8 cellular contexts compared by ENCODE assay signal in genomic region chr9:33813712-33814641, GRCh38. TPM values are rescaled to one million over a fixed set of nuclear protein-coding genes. Genes with fewer than 3 reads are reported as not detected.
DNase-seq lines count a peak whose midpoint lies in the region; ATAC-seq and TF ChIP-seq lines count a peak whose summit lies in the region.

No MANE protein-coding gene starts in this region.

- peak overlapping the region; percentile 46 for H3K4me3 Mint-ChIP-seq in HFFc6

- H3K36me3 Mint-ChIP-seq in HFFc6 (ENCODE audit: low read depth) = peaks cover 6% of the 10 kb centered on the region; the same call in 1 of the 2 replicates

- peak overlapping the region; percentile 18 to 49 for H3K27ac ChIP-seq in coronary artery

- no peaks in the 10 kb centered on the region for H3K9me3 Mint-ChIP-seq in HFFc6

- DNase-seq in D341Med (ENCODE audit: low spot score) = peak; percentile 43
- peak; percentile 92 for DNase-seq in HFFc6
- DNase-seq in RPMI7951 (ENCODE audit: low read depth) = peak; percentile 64
- no peak for DNase-seq in coronary artery (ENCODE audit: low spot score)
- peak; percentile 77 for DNase-seq in midbrain (lab: John Stamatoyannopoulos, UW)
- no peak for DNase-seq in occipital lobe (lab: John Stamatoyannopoulos, UW)

- no peak for ATAC-seq in GM18909 (IDR thresholded peaks at IDR 0.05; ENCODE audit: poor library complexity, unreplicated experiment)
- ATAC-seq in activated CD4-positive, CD25-positive, alpha-beta regulatory T cell treated with anti-CD3 and anti-CD28 coated beads, Interleukin-2, amount 50 U/mL, for 24 hours = no peak

- peaks cover 41% of the 10 kb centered on the region for H3K4me1 Mint-ChIP-seq in HFFc6 (ENCODE audit: low read depth)

- peak; percentile 94 for TF ChIP-seq CTCF in HFFc6 (IDR thresholded peaks at IDR 0.05)
- peak; percentile 52 for TF ChIP-seq CTCF in coronary artery (IDR thresholded peaks at IDR 0.05)

- H3K27me3 Mint-ChIP-seq in HFFc6 (ENCODE audit: insufficient read depth) = peaks cover 3% of the 10 kb centered on the region

- no peak overlapping the region for H3K4me3 ChIP-seq in coronary artery

- peak overlapping the region; percentile 95 for H3K27ac Mint-ChIP-seq in HFFc6

RNA-seq across cellular contexts. Expression of gene UBE2R2, which starts 3.0 kb away (rescaled TPM):
- total RNA-seq in HFFc6 (2021; fragmentation: NEBNext Ultra II Directional; extraction: Animal tissue kit (Norgen Biotek cat#: 25700)) = 10 to 100 TPM; 39.7 to 49.3 (median 46.6) TPM
- 13.0 and 18.5 TPM in 2 replicates for total RNA-seq in RPMI7951 (2014; rRNA removed; shearing (Covaris generic))
- total RNA-seq in occipital lobe = 22.9 TPM

RNA-seq across cellular contexts. Expression of gene PRSS3, which starts 18.6 kb away (rescaled TPM):
- 10 to 100 TPM; 18.9 to 40.4 (median 23.8) TPM for total RNA-seq in HFFc6 (2021; fragmentation: NEBNext Ultra II Directional; extraction: Animal tissue kit (Norgen Biotek cat#: 25700))
- total RNA-seq in RPMI7951 (2014; rRNA removed; shearing (Covaris generic)) = 2.6 and 7.1 TPM in 2 replicates
- not detected for total RNA-seq in occipital lobe

Comparison
In these comparisons a context has a peak if more than half of its experiments do, and no peak if none do; other contexts are left out.
1. DNase-seq: peak in D341Med (single experiment), HFFc6 (single experiment), RPMI7951 (single experiment) and midbrain (single experiment); none in coronary artery (single experiment) and occipital lobe (single experiment).